In genomic region chr15:44066211-44066827, GRCh38 we compare ENCODE assay signal across 8 cellular contexts.
DNase-seq lines count a peak whose midpoint lies in the region; ATAC-seq and TF ChIP-seq lines count a peak whose summit lies in the region.

No MANE protein-coding gene starts in this region.

- H3K4me1 ChIP-seq in fibroblast of lung (ENCODE audit: control insufficient read depth, extremely low read depth, insufficient read depth, low read length): no peaks in the 10 kb centered on the region
- H3K4me1 ChIP-seq in upper lobe of left lung: no peaks in the 10 kb centered on the region

- TF ChIP-seq CTCF in fibroblast of lung (conservative IDR thresholded peaks at IDR 0.05 in 1 of 2, IDR thresholded peaks at IDR 0.05 in 1 of 2; ENCODE audit: low read depth in 1 of 2, low read length in 2 of 2) (peak; percentile 80 to 84), omental fat pad (IDR thresholded peaks at IDR 0.05) (peak in 1 of 3 donors; percentile 21), upper lobe of left lung (IDR thresholded peaks at IDR 0.05) (peak; percentile 41 to 70 (median 62))

- ATAC-seq in omental fat pad (ENCODE audit: low FRiP score) (no peak), upper lobe of left lung (ENCODE audit: low FRiP score in 2 of 2) (peak in 1 of 2 donors; percentile 64), GM18519 (IDR thresholded peaks at IDR 0.05; ENCODE audit: low FRiP score, unreplicated experiment) (no peak)

- no peak overlapping the region for H3K9ac ChIP-seq in fibroblast of lung (ENCODE audit: insufficient read depth, low read length)

- H3K9me3 ChIP-seq in fibroblast of lung (ENCODE audit: control insufficient read depth, insufficient read depth, low read depth, low read length) (no peaks in the 10 kb centered on the region), upper lobe of left lung (no peaks in the 10 kb centered on the region)

- H3K27me3 ChIP-seq in fibroblast of lung (ENCODE audit: control insufficient read depth, insufficient read depth, low read length): no peaks in the 10 kb centered on the region
- H3K27me3 ChIP-seq in upper lobe of left lung: no peaks in the 10 kb centered on the region

- WGBS in upper lobe of left lung, 2 donors: 24 to 25% methylated on average over 8 of the region's 8 CpGs

- H3K36me3 ChIP-seq in fibroblast of lung (ENCODE audit: control insufficient read depth, insufficient read depth, low read length) (no peaks in the 10 kb centered on the region), upper lobe of left lung (no peaks in the 10 kb centered on the region)

- H3K4me3 ChIP-seq in fibroblast of lung (replicated peaks in 1 of 4; ENCODE audit: control extremely low read depth in 1 of 4, insufficient read depth in 1 of 4, low read depth in 3 of 4, low read length in 4 of 4) (peak overlapping the region in 1 of 4 experiments; percentile 9), upper lobe of left lung (no peak overlapping the region)

- no peak for TF ChIP-seq POLR2A in upper lobe of left lung (IDR thresholded peaks at IDR 0.05)

- H3K4me2 ChIP-seq in fibroblast of lung (ENCODE audit: extremely low read depth, insufficient read depth, low read length): peak overlapping the region; percentile 52

- no peaks in the 10 kb centered on the region for H4K20me1 ChIP-seq in fibroblast of lung (ENCODE audit: control insufficient read depth, extremely low read depth, insufficient read depth, low read length)

- TF ChIP-seq EP300 in upper lobe of left lung (IDR thresholded peaks at IDR 0.05): no peak

- DNase-seq in COLO829 (ENCODE audit: low spot score) (peak; percentile 50), HUDEP-2 (lab: John Stamatoyannopoulos, UW; ENCODE audit: unreplicated experiment in 76 of 76) (peak in 58 of 76 experiments; percentile 0 to 67 (median 33)), OCI-M1 (lab: John Stamatoyannopoulos, UW) (peak; percentile 81), activated T-cell treated with anti-CD3 and anti-CD28 coated beads for 24 hours (ENCODE audit: low read depth) (peak; percentile 51), fibroblast of lung (ENCODE audit: low read depth in 2 of 2) (peak; percentile 40 to 75), omental fat pad (ENCODE audit: low spot score) (peak; percentile 48), upper lobe of left lung (peak in 1 of 2 donors; percentile 42)

- H3K79me2 ChIP-seq in fibroblast of lung (ENCODE audit: control insufficient read depth, insufficient read depth, low read length): no peaks in the 10 kb centered on the region

- no peak overlapping the region for H3K27ac ChIP-seq in fibroblast of lung (ENCODE audit: insufficient read depth, low read length)
- H3K27ac ChIP-seq in upper lobe of left lung: no peak overlapping the region

- H2AFZ ChIP-seq in fibroblast of lung (ENCODE audit: low read length): no peak overlapping the region
